ENCODE assay signal across 9 cellular contexts in genomic region chr16:72787519-72788268, GRCh38.
DNase-seq lines count a peak whose midpoint lies in the region; ATAC-seq and TF ChIP-seq lines count a peak whose summit lies in the region.
"Had no signal": no experiment of that assay in that cellular context is flagged by ENCODE, and none has a peak within 500 bp of the region (broad histone marks: within the 10 kb centered on the region; RNA-seq: fewer than 3 reads in every experiment).

No MANE protein-coding gene starts in this region.

- intact Hi-C loops in activated B cell treated with CpG ODN at 0.5 μM for 24 hours (cut with micrococcal nuclease) = loop anchor here (1.0 to 10.0 kb wide), 4 partner anchors 123 to 270 kb away; no protein-coding TSS in a partner anchor

- peak; percentile 66 for DNase-seq in Ammon's horn (ENCODE audit: low spot score)
- DNase-seq in activated B cell treated with CpG ODN at 0.5 μM for 24 hours = peak; percentile 56
- peak in 1 of 2 donors; percentile 15 for DNase-seq in central memory CD8-positive, alpha-beta T cell (ENCODE audit: low spot score in 2 of 2)
- peak; percentile 52 for DNase-seq in kidney glomerular epithelial cell (lab: John Stamatoyannopoulos, UW)
- peak; percentile 42 to 51 for DNase-seq in stimulated activated CD4-positive, alpha-beta T cell treated with anti-CD3 and anti-CD28 coated beads, Interleukin-1b, Interleukin-23, amount 100 ng/mL, for 4 hours (ENCODE audit: low read depth in 2 of 2)
- DNase-seq in NCI-H128 (lab: John Stamatoyannopoulos, UW; ENCODE audit: unreplicated experiment) = no peak

- peaks cover under 1% of the 10 kb centered on the region for H3K36me3 Mint-ChIP-seq in activated B cell treated with CpG ODN at 0.5 μM for 24 hours (ENCODE audit: low read depth)
- H3K36me3 Mint-ChIP-seq in central memory CD8-positive, alpha-beta T cell (ENCODE audit: insufficient read depth) = no peaks in the 10 kb centered on the region

- peak; percentile 88 for ATAC-seq in GM19463 (IDR thresholded peaks at IDR 0.05; ENCODE audit: unreplicated experiment)
- peak; percentile 67 for ATAC-seq in HG03575 (IDR thresholded peaks at IDR 0.05; ENCODE audit: extremely low read depth, insufficient number of reproducible peaks, low FRiP score, unreplicated experiment)
- ATAC-seq in activated B cell treated with CpG ODN at 0.5 μM for 24 hours (ENCODE audit: low read depth) = peak; percentile 88
- ATAC-seq in central memory CD8-positive, alpha-beta T cell (replicated peaks; ENCODE audit: extremely low read depth, poor library complexity, severe bottlenecking) = peak; percentile 78
- ATAC-seq: HCT116 had no signal

- H3K27me3 Mint-ChIP-seq in activated B cell treated with CpG ODN at 0.5 μM for 24 hours = peaks cover 5% of the 10 kb centered on the region
- peaks cover 55% of the 10 kb centered on the region for H3K27me3 Mint-ChIP-seq in central memory CD8-positive, alpha-beta T cell

- peak overlapping the region; percentile 85 for H3K4me3 Mint-ChIP-seq in activated B cell treated with CpG ODN at 0.5 μM for 24 hours
- peak overlapping the region; percentile 70 for H3K4me3 Mint-ChIP-seq in central memory CD8-positive, alpha-beta T cell

- H3K27ac Mint-ChIP-seq in activated B cell treated with CpG ODN at 0.5 μM for 24 hours = peak overlapping the region; percentile 65
- peak overlapping the region; percentile 75 for H3K27ac Mint-ChIP-seq in central memory CD8-positive, alpha-beta T cell (ENCODE audit: low read depth)

- H3K9me3 Mint-ChIP-seq in activated B cell treated with CpG ODN at 0.5 μM for 24 hours = no peaks in the 10 kb centered on the region
- H3K9me3 Mint-ChIP-seq in central memory CD8-positive, alpha-beta T cell = no peaks in the 10 kb centered on the region

- no peak for TF ChIP-seq CTCF in activated B cell treated with CpG ODN at 0.5 μM for 24 hours (IDR thresholded peaks at IDR 0.05)

- POLR2A ChIA-PET in activated B cell treated with CpG ODN at 0.5 μM for 24 hours (lab: Charles Lee) = interaction anchor here (0.6 to 0.7 kb wide), 3 partner anchors 7 to 121 kb away, joined by 3 to 5 read pairs (median 4); no protein-coding TSS in a partner anchor

- CTCF ChIA-PET in activated B cell treated with CpG ODN at 0.5 μM for 24 hours (lab: Charles Lee) = no interaction called here

- peaks cover 15% of the 10 kb centered on the region for H3K4me1 Mint-ChIP-seq in activated B cell treated with CpG ODN at 0.5 μM for 24 hours
- H3K4me1 Mint-ChIP-seq in central memory CD8-positive, alpha-beta T cell = peaks cover 13% of the 10 kb centered on the region
